8 cellular contexts compared by ENCODE assay signal in genomic region chr10:102133373-102134195, GRCh38. TPM values are rescaled to one million over a fixed set of nuclear protein-coding genes. Genes with fewer than 3 reads are reported as not detected.
DNase-seq lines count a peak whose midpoint lies in the region; ATAC-seq and TF ChIP-seq lines count a peak whose summit lies in the region.

No MANE protein-coding gene starts in this region.

- POLR2A ChIA-PET in AG04449 (lab: Yijun Ruan, JAX), result no interaction called here

- no peaks in the 10 kb centered on the region for H3K27me3 Mint-ChIP-seq in effector memory CD8-positive, alpha-beta T cell

- peak; percentile 8 for ATAC-seq in GM18867 (IDR thresholded peaks at IDR 0.05; ENCODE audit: unreplicated experiment)
- no peak for ATAC-seq in effector memory CD8-positive, alpha-beta T cell (replicated peaks)

- H3K27ac Mint-ChIP-seq in effector memory CD8-positive, alpha-beta T cell, result peak overlapping the region; percentile 94 to 96

- peak overlapping the region; percentile 96 for H3K4me3 ChIP-seq in AG04449 (ENCODE audit: low read depth, low read length)

- DNase-seq in AG04449 (ENCODE audit: low read depth, low spot score) (no peak), NCI-H146 (lab: John Stamatoyannopoulos, UW) (peak; percentile 75), lung microvascular endothelial cell (ENCODE audit: low read depth in 2 of 2) (peak; percentile 70 to 80), retina (no peak)
- DNase-seq in activated CD4-positive, alpha-beta T cell treated with anti-CD3 and anti-CD28 coated beads, Interleukin-2, amount 50 U/mL, for 4 hours, result peak; percentile 61 to 67
- no peak for DNase-seq in effector memory CD8-positive, alpha-beta T cell
- peak in 2 of 3 donors; percentile 55 to 61 for DNase-seq in stimulated activated CD4-positive, alpha-beta T cell treated with anti-CD3 and anti-CD28 coated beads, TNF-alpha, amount 100 ng/mL, for 48 hours (ENCODE audit: low read depth in 3 of 3)

- no peak for TF ChIP-seq CTCF in AG04449 (IDR thresholded peaks at IDR 0.05; ENCODE audit: insufficient read depth, low read length, missing control alignments)

- H3K36me3 Mint-ChIP-seq in effector memory CD8-positive, alpha-beta T cell (ENCODE audit: insufficient read depth), result peaks cover 18% of the 10 kb centered on the region

- H3K4me3 Mint-ChIP-seq in effector memory CD8-positive, alpha-beta T cell, result peak overlapping the region; percentile 98

- peaks cover 34 to 44% of the 10 kb centered on the region in 2 donors for H3K4me1 Mint-ChIP-seq in effector memory CD8-positive, alpha-beta T cell (ENCODE audit: low read depth in 2 of 2)

- CTCF ChIA-PET in AG04449 (lab: Yijun Ruan, JAX), result interaction anchor here (1.5 to 2.8 kb wide), 3 partner anchors 9 to 14 kb away, joined by 3 to 16 read pairs (median 4); no protein-coding TSS in a partner anchor

- H3K9me3 Mint-ChIP-seq in effector memory CD8-positive, alpha-beta T cell, result no peaks in the 10 kb centered on the region

RNA-seq across cellular contexts. Expression of gene PPRC1, which starts 0.7 kb away (rescaled TPM):
- total RNA-seq in lung microvascular endothelial cell, result 5.7 and 8.9 TPM in 2 replicates

RNA-seq across cellular contexts. Expression of gene LDB1, which starts 13.4 kb away (rescaled TPM):
- total RNA-seq in lung microvascular endothelial cell, result 31.4 and 41.1 TPM in 2 replicates

RNA-seq across cellular contexts. Expression of gene NOLC1, which starts 18.6 kb away (rescaled TPM):
- 15.7 and 18.3 TPM in 2 replicates for total RNA-seq in lung microvascular endothelial cell

Comparison
In these comparisons a context has a peak if more than half of its experiments do, and no peak if none do; other contexts are left out.
1. DNase-seq: peak in NCI-H146 (single experiment), activated CD4-positive, alpha-beta T cell treated with anti-CD3 and anti-CD28 coated beads, Interleukin-2, amount 50 U/mL, for 4 hours (2 of 2), lung microvascular endothelial cell (2 of 2) and stimulated activated CD4-positive, alpha-beta T cell treated with anti-CD3 and anti-CD28 coated beads, TNF-alpha, amount 100 ng/mL, for 48 hours (2 of 3); none in AG04449 (single experiment), effector memory CD8-positive, alpha-beta T cell (0 of 3) and retina (single experiment).